11 cellular contexts compared by ENCODE assay signal in the genomic region with DNA sequence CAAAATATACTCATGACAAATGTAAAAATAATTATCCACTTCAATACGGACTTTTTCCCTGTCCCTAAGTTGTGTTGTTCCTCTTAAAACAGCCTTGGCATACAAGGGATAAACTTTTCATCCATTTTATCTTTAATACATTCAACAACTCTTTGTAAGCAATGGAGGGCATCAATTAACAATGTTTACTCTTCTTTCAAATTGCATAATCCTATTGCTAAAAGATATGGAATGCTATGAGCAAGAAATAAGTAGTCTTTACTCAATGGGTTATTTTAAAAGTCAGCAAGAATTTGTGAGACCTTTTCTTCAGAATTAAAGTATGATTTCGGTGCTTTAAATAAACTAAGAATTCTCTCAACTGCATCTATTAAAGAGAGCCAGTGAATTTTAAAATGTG. TPM values are rescaled to one million over a fixed set of nuclear protein-coding genes. Genes with fewer than 3 reads are reported as not detected.
"Had no signal": no experiment of that assay in that cellular context is flagged by ENCODE, and none has a peak within 500 bp of the region (broad histone marks: within the 10 kb centered on the region; RNA-seq: fewer than 3 reads in every experiment).

No MANE protein-coding gene starts in this region.

- H3K36me3 ChIP-seq: brain microvascular endothelial cell, sigmoid colon, upper lobe of right lung had no signal

- ATAC-seq: activated CD4-positive, alpha-beta T cell treated with anti-CD3 and anti-CD28 coated beads for 36 hours; activated T-helper 17 cell treated with anti-CD3 and anti-CD28 coated beads, Interleukin-2, amount 50 U/mL, for 72 hours; T-cell; upper lobe of right lung had no signal

- H3K27ac ChIP-seq: brain microvascular endothelial cell, sigmoid colon, upper lobe of right lung, VCaP had no signal

- H3K4me1 ChIP-seq: upper lobe of right lung had no signal

- H3K4me3 ChIP-seq: sigmoid colon, upper lobe of right lung had no signal

- H3K27me3 ChIP-seq: brain microvascular endothelial cell, sigmoid colon, upper lobe of right lung had no signal

- DNase-seq: activated CD4-positive, alpha-beta T cell treated with anti-CD3 and anti-CD28 coated beads for 36 hours; activated naive CD4-positive, alpha-beta T cell treated with anti-CD3 and anti-CD28 coated beads, Interleukin-2, amount 50 U/mL, for 16 hours; amniotic stem cell; brain microvascular endothelial cell; dermis blood vessel endothelial cell; sigmoid colon; stimulated activated CD4-positive, alpha-beta T cell treated with anti-CD3 and anti-CD28 coated beads, Interleukin-4, amount 100 ng/mL, for 1 hour; T-cell; upper lobe of right lung had no signal

- H3K9me3 ChIP-seq: sigmoid colon, upper lobe of right lung had no signal

RNA-seq across cellular contexts. Expression of gene SCN9A, which starts 41.9 kb away (rescaled TPM):
- total RNA-seq: activated T-helper 17 cell treated with anti-CD3 and anti-CD28 coated beads, Interleukin-2, amount 50 U/mL, for 72 hours had no signal
